ENCODE assay signal across 15 cellular contexts in genomic region chr17:8243827-8244226, GRCh38. TPM values are rescaled to one million over a fixed set of nuclear protein-coding genes. Genes with fewer than 3 reads are reported as not detected.
DNase-seq lines count a peak whose midpoint lies in the region; ATAC-seq and TF ChIP-seq lines count a peak whose summit lies in the region.
"Had no signal": no experiment of that assay in that cellular context is flagged by ENCODE, and none has a peak within 500 bp of the region (broad histone marks: within the 10 kb centered on the region; RNA-seq: fewer than 3 reads in every experiment).

No MANE protein-coding gene starts in this region.

- no peaks in the 10 kb centered on the region for H3K27me3 Mint-ChIP-seq in activated CD8-positive, alpha-beta T cell treated with anti-CD3 and anti-CD28 coated beads for 36 hours
- H3K27me3 Mint-ChIP-seq in stimulated activated memory B cell treated with anti-CD40 and anti-IgM and Interleukin-4, amounts not matched to agents 10 μg/mL and 1 μg/mL and 100 μg/mL, for 72 hours: no peaks in the 10 kb centered on the region
- H3K27me3 Mint-ChIP-seq in osteocyte (ENCODE audit: unreplicated experiment): no peaks in the 10 kb centered on the region

- POLR2A ChIA-PET in activated CD8-positive, alpha-beta T cell treated with anti-CD3 and anti-CD28 coated beads for 36 hours (lab: Charles Lee): interaction anchor here (1.0 to 9.6 kb wide), 5 partner anchors 11 to 71 kb away, joined by 3 to 232 read pairs (median 7); no protein-coding TSS in a partner anchor
- POLR2A ChIA-PET in HEK293T (lab: Yijun Ruan, JAX): interaction anchor here (1.3 to 6.8 kb wide), 3 partner anchors 19 to 52 kb away, joined by 3 to 126 read pairs (median 8); partner anchors contain the start of genes AURKB and SLC25A35

- peak overlapping the region; percentile 44 for H3K27ac Mint-ChIP-seq in activated CD8-positive, alpha-beta T cell treated with anti-CD3 and anti-CD28 coated beads for 36 hours
- H3K27ac Mint-ChIP-seq in stimulated activated memory B cell treated with anti-CD40 and anti-IgM and Interleukin-4, amounts not matched to agents 10 μg/mL and 1 μg/mL and 100 μg/mL, for 72 hours: peak overlapping the region; percentile 99
- H3K27ac Mint-ChIP-seq in osteocyte (ENCODE audit: unreplicated experiment): no peak overlapping the region
- H3K27ac Mint-ChIP-seq: stimulated activated effector memory CD8-positive, alpha-beta T cell treated with anti-CD3 and anti-CD28 coated beads, Interleukin-12 subunit alpha, Interleukin-12 subunit beta, amount 100 ng/mL, for 72 hours had no signal

- intact Hi-C loops in activated CD8-positive, alpha-beta T cell treated with anti-CD3 and anti-CD28 coated beads for 36 hours (cut with micrococcal nuclease): no loop called here

- H3K36me3 Mint-ChIP-seq in activated CD8-positive, alpha-beta T cell treated with anti-CD3 and anti-CD28 coated beads for 36 hours (ENCODE audit: low read depth): peaks cover 46% of the 10 kb centered on the region
- H3K36me3 Mint-ChIP-seq in stimulated activated memory B cell treated with anti-CD40 and anti-IgM and Interleukin-4, amounts not matched to agents 10 μg/mL and 1 μg/mL and 100 μg/mL, for 72 hours: peaks cover 27% of the 10 kb centered on the region
- H3K36me3 Mint-ChIP-seq in osteocyte (ENCODE audit: unreplicated experiment): peaks cover 8% of the 10 kb centered on the region

- H3K9me3 Mint-ChIP-seq in activated CD8-positive, alpha-beta T cell treated with anti-CD3 and anti-CD28 coated beads for 36 hours: no peaks in the 10 kb centered on the region
- no peaks in the 10 kb centered on the region for H3K9me3 Mint-ChIP-seq in stimulated activated memory B cell treated with anti-CD40 and anti-IgM and Interleukin-4, amounts not matched to agents 10 μg/mL and 1 μg/mL and 100 μg/mL, for 72 hours
- no peaks in the 10 kb centered on the region for H3K9me3 Mint-ChIP-seq in osteocyte (ENCODE audit: unreplicated experiment)
- H3K9me3 Mint-ChIP-seq: stimulated activated effector memory CD8-positive, alpha-beta T cell treated with anti-CD3 and anti-CD28 coated beads, Interleukin-12 subunit alpha, Interleukin-12 subunit beta, amount 100 ng/mL, for 72 hours had no signal

- peak; percentile 12 for DNase-seq in stimulated activated CD4-positive, alpha-beta T cell treated with anti-CD3 and anti-CD28 coated beads, Interleukin-1b, Interleukin-23, amount 100 ng/mL, for 48 hours
- no peak for DNase-seq in stimulated activated CD4-positive, alpha-beta T cell treated with anti-CD3 and anti-CD28 coated beads, Interleukin-4, amount 100 ng/mL, for 24 hours
- DNase-seq in activated CD8-positive, alpha-beta T cell treated with anti-CD3 and anti-CD28 coated beads for 36 hours: peak; percentile 50
- no peak for DNase-seq in osteocyte (ENCODE audit: extremely low spot score, unreplicated experiment)
- DNase-seq in HEK293T (ENCODE audit: extremely low spot score): no peak
- DNase-seq: activated CD8-positive, alpha-beta memory T cell treated with anti-CD3 and anti-CD28 coated beads, Interleukin-2, amount 50 U/mL, for 48 hours; brain microvascular endothelial cell; DMS53; foreskin keratinocyte; IMR-90; NCI-H1694; NCI-H526; psoas muscle had no signal

- TF ChIP-seq CTCF in activated CD8-positive, alpha-beta T cell treated with anti-CD3 and anti-CD28 coated beads for 36 hours (IDR thresholded peaks at IDR 0.05): no peak
- no peak for TF ChIP-seq CTCF in osteocyte (IDR thresholded peaks at IDR 0.05)

- no peak overlapping the region for H3K4me3 Mint-ChIP-seq in activated CD8-positive, alpha-beta T cell treated with anti-CD3 and anti-CD28 coated beads for 36 hours
- no peak overlapping the region for H3K4me3 Mint-ChIP-seq in stimulated activated memory B cell treated with anti-CD40 and anti-IgM and Interleukin-4, amounts not matched to agents 10 μg/mL and 1 μg/mL and 100 μg/mL, for 72 hours
- no peak overlapping the region for H3K4me3 Mint-ChIP-seq in osteocyte (ENCODE audit: unreplicated experiment)
- H3K4me3 Mint-ChIP-seq: stimulated activated effector memory CD8-positive, alpha-beta T cell treated with anti-CD3 and anti-CD28 coated beads, Interleukin-12 subunit alpha, Interleukin-12 subunit beta, amount 100 ng/mL, for 72 hours had no signal

- peaks cover 33% of the 10 kb centered on the region for H3K4me1 Mint-ChIP-seq in activated CD8-positive, alpha-beta T cell treated with anti-CD3 and anti-CD28 coated beads for 36 hours (ENCODE audit: low read depth)
- peaks cover 40% of the 10 kb centered on the region for H3K4me1 Mint-ChIP-seq in stimulated activated memory B cell treated with anti-CD40 and anti-IgM and Interleukin-4, amounts not matched to agents 10 μg/mL and 1 μg/mL and 100 μg/mL, for 72 hours
- peaks cover 16% of the 10 kb centered on the region for H3K4me1 Mint-ChIP-seq in osteocyte (ENCODE audit: unreplicated experiment)

- no peak for ATAC-seq in activated CD8-positive, alpha-beta T cell treated with anti-CD3 and anti-CD28 coated beads for 36 hours
- no peak for ATAC-seq in stimulated activated memory B cell treated with anti-CD40 and anti-IgM and Interleukin-4, amounts not matched to agents 10 μg/mL and 1 μg/mL and 100 μg/mL, for 72 hours
- ATAC-seq: foreskin keratinocyte; psoas muscle; stimulated activated effector memory CD8-positive, alpha-beta T cell treated with anti-CD3 and anti-CD28 coated beads, Interleukin-12 subunit alpha, Interleukin-12 subunit beta, amount 100 ng/mL, for 72 hours had no signal

- CTCF ChIA-PET in activated CD8-positive, alpha-beta T cell treated with anti-CD3 and anti-CD28 coated beads for 36 hours (lab: Charles Lee): interaction anchor here (0.6 to 1.9 kb wide), 9 partner anchors 13 to 150 kb away, joined by 3 to 6 read pairs (median 3); no protein-coding TSS in a partner anchor
- CTCF ChIA-PET in HEK293T (lab: Yijun Ruan, JAX): no interaction called here

TF ChIP-seq in HEK293T, 16 proteins besides CTCF, POLR2A, EP300 and RAD21:
- TF ChIP-seq ARNT (IDR thresholded peaks at IDR 0.05) (no peak), SUZ12 (IDR thresholded peaks at IDR 0.05) (no peak), FOXM1 (IDR thresholded peaks at IDR 0.05; ENCODE audit: borderline replicate concordance) (no peak), ELF4 (IDR thresholded peaks at IDR 0.05) (no peak), PKNOX1 (IDR thresholded peaks at IDR 0.05) (no peak)
TF ChIP-seq in HEK293T: peak in this region for 0.

RNA-seq across cellular contexts. Expression of gene CTC1, which starts 4.0 kb away (rescaled TPM):
- total RNA-seq in activated CD8-positive, alpha-beta T cell treated with anti-CD3 and anti-CD28 coated beads for 36 hours: 10 to 100 TPM; 53.0 to 60.3 TPM
- total RNA-seq in osteocyte: 38.7 and 40.1 TPM in 2 replicates

RNA-seq across cellular contexts. Expression of gene PFAS, which starts 5.3 kb away (rescaled TPM):
- 100 to 1,000 TPM; 152 to 157 TPM for total RNA-seq in activated CD8-positive, alpha-beta T cell treated with anti-CD3 and anti-CD28 coated beads for 36 hours
- 48.9 and 53.6 TPM in 2 replicates for total RNA-seq in osteocyte

RNA-seq across cellular contexts. Expression of gene AURKB, which starts 33.5 kb away (rescaled TPM):
- total RNA-seq in activated CD8-positive, alpha-beta T cell treated with anti-CD3 and anti-CD28 coated beads for 36 hours: 100 to 1,000 TPM; 170 to 174 TPM
- total RNA-seq in osteocyte: 13.3 and 15.7 TPM in 2 replicates

RNA-seq across cellular contexts. Expression of gene RANGRF, which starts 44.6 kb away (rescaled TPM):
- total RNA-seq in activated CD8-positive, alpha-beta T cell treated with anti-CD3 and anti-CD28 coated beads for 36 hours: 10 to 100 TPM; 44.1 to 47.8 TPM
- 29.3 and 29.8 TPM in 2 replicates for total RNA-seq in osteocyte

RNA-seq across cellular contexts. Expression of gene SLC25A35, which starts 51.4 kb away (rescaled TPM):
- total RNA-seq in activated CD8-positive, alpha-beta T cell treated with anti-CD3 and anti-CD28 coated beads for 36 hours: 1 to 10 TPM; 2.1 to 3.0 TPM
- total RNA-seq in osteocyte: 5.6 and 6.4 TPM in 2 replicates

Comparison
In these comparisons a context has a peak if more than half of its experiments do, and no peak if none do; other contexts are left out.
1. DNase-seq: peak in stimulated activated CD4-positive, alpha-beta T cell treated with anti-CD3 and anti-CD28 coated beads, Interleukin-1b, Interleukin-23, amount 100 ng/mL, for 48 hours (single experiment) and activated CD8-positive, alpha-beta T cell treated with anti-CD3 and anti-CD28 coated beads for 36 hours (single experiment); none in stimulated activated CD4-positive, alpha-beta T cell treated with anti-CD3 and anti-CD28 coated beads, Interleukin-4, amount 100 ng/mL, for 24 hours (single experiment), osteocyte (single experiment) and HEK293T (single experiment).
2. RNA of gene AURKB, which starts 33.5 kb away (total RNA-seq): 170 to 174 TPM in activated CD8-positive, alpha-beta T cell treated with anti-CD3 and anti-CD28 coated beads for 36 hours; 13.3 to 15.7 TPM in osteocyte; every median in the first group is over 10 times any median in the second.